1 cellular context compared by ENCODE assay signal in genomic region chr11:62540804-62541671, GRCh38.
TF ChIP-seq lines count a peak whose summit lies in the region.

No MANE protein-coding gene starts in this region.

TF ChIP-seq in GM12878, 131 proteins besides CTCF, POLR2A, EP300 and RAD21 (continued from another document):
- TF ChIP-seq, protein P1, sequence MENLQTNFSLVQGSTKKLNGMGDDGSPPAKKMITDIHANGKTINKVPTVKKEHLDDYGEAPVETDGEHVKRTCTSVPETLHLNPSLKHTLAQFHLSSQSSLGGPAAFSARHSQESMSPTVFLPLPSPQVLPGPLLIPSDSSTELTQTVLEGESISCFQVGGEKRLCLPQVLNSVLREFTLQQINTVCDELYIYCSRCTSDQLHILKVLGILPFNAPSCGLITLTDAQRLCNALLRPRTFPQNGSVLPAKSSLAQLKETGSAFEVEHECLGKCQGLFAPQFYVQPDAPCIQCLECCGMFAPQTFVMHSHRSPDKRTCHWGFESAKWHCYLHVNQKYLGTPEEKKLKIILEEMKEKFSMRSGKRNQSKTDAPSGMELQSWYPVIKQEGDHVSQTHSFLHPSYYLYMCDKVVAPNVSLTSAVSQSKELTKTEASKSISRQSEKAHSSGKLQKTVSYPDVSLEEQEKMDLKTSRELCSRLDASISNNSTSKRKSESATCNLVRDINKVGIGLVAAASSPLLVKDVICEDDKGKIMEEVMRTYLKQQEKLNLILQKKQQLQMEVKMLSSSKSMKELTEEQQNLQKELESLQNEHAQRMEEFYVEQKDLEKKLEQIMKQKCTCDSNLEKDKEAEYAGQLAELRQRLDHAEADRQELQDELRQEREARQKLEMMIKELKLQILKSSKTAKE (IDR thresholded peaks at IDR 0.05; ENCODE audit: low read depth, poor library complexity, severe bottlenecking), result peak; percentile 82
- TF ChIP-seq ZNF622 (IDR thresholded peaks at IDR 0.05) (no peak), ZBTB11 (CRISPR knock-in tag; IDR thresholded peaks at IDR 0.05) (peak; percentile 51), USF1 (IDR thresholded peaks at IDR 0.05; ENCODE audit: borderline replicate concordance, extremely low read length, insufficient read depth, low read depth, low read length) (no peak), MTA2 (IDR thresholded peaks at IDR 0.05; ENCODE audit: low read depth) (peak; percentile 75), NFYA (IDR thresholded peaks at IDR 0.05; ENCODE audit: borderline replicate concordance, low read depth, low read length) (no peak), LARP7 (IDR thresholded peaks at IDR 0.05) (peak; percentile 44; the same call in 1 of the 2 replicates), FOXM1 (IDR thresholded peaks at IDR 0.05; ENCODE audit: low read depth, low read length) (peak; percentile 4; the same call in 1 of the 2 replicates), POLR2AphosphoS5 (IDR thresholded peaks at IDR 0.05; ENCODE audit: low read length) (no peak), YY1 (IDR thresholded peaks at IDR 0.05; ENCODE audit: low read depth, low read length) (peak; percentile 47), SIN3A (IDR thresholded peaks at IDR 0.05; ENCODE audit: low read depth, low read length) (no peak; the same call in 1 of the 2 replicates), NR2F1 (conservative IDR thresholded peaks at IDR 0.05) (no peak; the same call in 1 of the 2 replicates), IKZF2 (IDR thresholded peaks at IDR 0.05) (peak; percentile 83 to 92), CHD1 (IDR thresholded peaks at IDR 0.05; ENCODE audit: low read depth, low read length) (peak; percentile 53; the same call in 1 of the 2 replicates), CREM (IDR thresholded peaks at IDR 0.05; ENCODE audit: low read depth) (0 out of 2 replicates have a peak, but pooled peaks have one; percentile 33), TCF12 (IDR thresholded peaks at IDR 0.05; ENCODE audit: low read depth, low read length) (no peak; the same call in 1 of the 2 replicates), TAF1 (IDR thresholded peaks at IDR 0.05; ENCODE audit: borderline replicate concordance, low read depth, low read length) (0 out of 2 replicates have a peak, but pooled peaks have one; percentile 28), EED (IDR thresholded peaks at IDR 0.05; ENCODE audit: low read depth) (peak; percentile 84), FOXK2 (IDR thresholded peaks at IDR 0.05) (0 out of 2 replicates have a peak, but pooled peaks have one; percentile 19), E2F4 (IDR thresholded peaks at IDR 0.05; ENCODE audit: low read depth, low read length) (no peak), CEBPB (IDR thresholded peaks at IDR 0.05; ENCODE audit: borderline replicate concordance in 1 of 2, low read depth in 2 of 2, low read length in 2 of 2) (no peak)
- TF ChIP-seq, protein P2, sequence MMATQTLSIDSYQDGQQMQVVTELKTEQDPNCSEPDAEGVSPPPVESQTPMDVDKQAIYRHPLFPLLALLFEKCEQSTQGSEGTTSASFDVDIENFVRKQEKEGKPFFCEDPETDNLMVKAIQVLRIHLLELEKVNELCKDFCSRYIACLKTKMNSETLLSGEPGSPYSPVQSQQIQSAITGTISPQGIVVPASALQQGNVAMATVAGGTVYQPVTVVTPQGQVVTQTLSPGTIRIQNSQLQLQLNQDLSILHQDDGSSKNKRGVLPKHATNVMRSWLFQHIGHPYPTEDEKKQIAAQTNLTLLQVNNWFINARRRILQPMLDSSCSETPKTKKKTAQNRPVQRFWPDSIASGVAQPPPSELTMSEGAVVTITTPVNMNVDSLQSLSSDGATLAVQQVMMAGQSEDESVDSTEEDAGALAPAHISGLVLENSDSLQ (IDR thresholded peaks at IDR 0.05), result 0 out of 2 replicates have a peak, but pooled peaks have one; percentile 5
- TF ChIP-seq, protein P3, sequence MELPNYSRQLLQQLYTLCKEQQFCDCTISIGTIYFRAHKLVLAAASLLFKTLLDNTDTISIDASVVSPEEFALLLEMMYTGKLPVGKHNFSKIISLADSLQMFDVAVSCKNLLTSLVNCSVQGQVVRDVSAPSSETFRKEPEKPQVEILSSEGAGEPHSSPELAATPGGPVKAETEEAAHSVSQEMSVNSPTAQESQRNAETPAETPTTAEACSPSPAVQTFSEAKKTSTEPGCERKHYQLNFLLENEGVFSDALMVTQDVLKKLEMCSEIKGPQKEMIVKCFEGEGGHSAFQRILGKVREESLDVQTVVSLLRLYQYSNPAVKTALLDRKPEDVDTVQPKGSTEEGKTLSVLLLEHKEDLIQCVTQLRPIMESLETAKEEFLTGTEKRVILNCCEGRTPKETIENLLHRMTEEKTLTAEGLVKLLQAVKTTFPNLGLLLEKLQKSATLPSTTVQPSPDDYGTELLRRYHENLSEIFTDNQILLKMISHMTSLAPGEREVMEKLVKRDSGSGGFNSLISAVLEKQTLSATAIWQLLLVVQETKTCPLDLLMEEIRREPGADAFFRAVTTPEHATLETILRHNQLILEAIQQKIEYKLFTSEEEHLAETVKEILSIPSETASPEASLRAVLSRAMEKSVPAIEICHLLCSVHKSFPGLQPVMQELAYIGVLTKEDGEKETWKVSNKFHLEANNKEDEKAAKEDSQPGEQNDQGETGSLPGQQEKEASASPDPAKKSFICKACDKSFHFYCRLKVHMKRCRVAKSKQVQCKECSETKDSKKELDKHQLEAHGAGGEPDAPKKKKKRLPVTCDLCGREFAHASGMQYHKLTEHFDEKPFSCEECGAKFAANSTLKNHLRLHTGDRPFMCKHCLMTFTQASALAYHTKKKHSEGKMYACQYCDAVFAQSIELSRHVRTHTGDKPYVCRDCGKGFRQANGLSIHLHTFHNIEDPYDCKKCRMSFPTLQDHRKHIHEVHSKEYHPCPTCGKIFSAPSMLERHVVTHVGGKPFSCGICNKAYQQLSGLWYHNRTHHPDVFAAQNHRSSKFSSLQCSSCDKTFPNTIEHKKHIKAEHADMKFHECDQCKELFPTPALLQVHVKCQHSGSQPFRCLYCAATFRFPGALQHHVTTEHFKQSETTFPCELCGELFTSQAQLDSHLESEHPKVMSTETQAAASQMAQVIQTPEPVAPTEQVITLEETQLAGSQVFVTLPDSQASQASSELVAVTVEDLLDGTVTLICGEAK (IDR thresholded peaks at IDR 0.05; ENCODE audit: borderline replicate concordance), result peak; percentile 79
- TF ChIP-seq, protein P4, sequence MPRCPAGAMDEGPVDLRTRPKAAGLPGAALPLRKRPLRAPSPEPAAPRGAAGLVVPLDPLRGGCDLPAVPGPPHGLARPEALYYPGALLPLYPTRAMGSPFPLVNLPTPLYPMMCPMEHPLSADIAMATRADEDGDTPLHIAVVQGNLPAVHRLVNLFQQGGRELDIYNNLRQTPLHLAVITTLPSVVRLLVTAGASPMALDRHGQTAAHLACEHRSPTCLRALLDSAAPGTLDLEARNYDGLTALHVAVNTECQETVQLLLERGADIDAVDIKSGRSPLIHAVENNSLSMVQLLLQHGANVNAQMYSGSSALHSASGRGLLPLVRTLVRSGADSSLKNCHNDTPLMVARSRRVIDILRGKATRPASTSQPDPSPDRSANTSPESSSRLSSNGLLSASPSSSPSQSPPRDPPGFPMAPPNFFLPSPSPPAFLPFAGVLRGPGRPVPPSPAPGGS (IDR thresholded peaks at IDR 0.05; ENCODE audit: borderline replicate concordance, insufficient read depth, low read depth, low read length, poor library complexity, severe bottlenecking), result no peak
